In the genomic region with DNA sequence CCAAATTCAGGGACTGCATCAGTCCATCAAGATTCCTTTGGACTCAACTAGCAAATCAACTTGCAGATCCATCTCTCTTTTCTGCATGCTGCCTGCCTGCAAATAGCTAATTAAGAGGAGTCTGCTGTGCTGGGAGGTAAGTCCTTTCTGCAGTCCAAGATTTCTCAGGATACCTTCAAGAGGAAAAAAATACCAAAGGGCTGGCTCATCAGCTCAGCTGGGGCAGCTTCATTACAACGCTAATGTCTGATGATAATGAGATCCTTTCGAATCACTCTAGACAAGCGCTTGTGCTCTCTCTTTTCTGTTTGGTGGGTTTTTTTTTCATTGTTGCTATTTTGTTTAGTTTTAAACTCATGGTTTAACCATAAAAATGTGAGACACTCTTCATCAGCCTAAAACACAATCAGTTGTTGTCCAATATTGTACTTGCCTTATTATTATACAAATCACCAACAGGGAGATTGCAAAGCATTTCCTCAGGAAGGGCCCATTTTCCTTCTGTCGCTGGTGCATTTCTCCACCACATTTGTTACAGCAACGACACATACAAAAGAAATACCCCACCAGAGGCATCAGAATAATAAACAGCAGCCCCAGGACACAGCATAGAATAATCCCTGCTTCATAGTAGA, we compare ENCODE assay signal across 18 cellular contexts. TPM values are rescaled to one million over a fixed set of nuclear protein-coding genes. Genes with fewer than 3 reads are reported as not detected.
A peak's percentile ranks its signal among the peaks of the same experiment; 100 is the strongest.
DNase-seq lines count a peak whose midpoint lies in the region; ATAC-seq and TF ChIP-seq lines count a peak whose summit lies in the region.
"Had no signal": no experiment of that assay in that cellular context is flagged by ENCODE, and none has a peak within 500 bp of the region (broad histone marks: within the 10 kb centered on the region; RNA-seq: fewer than 3 reads in every experiment).

No MANE protein-coding gene starts in this region.

- H3K27me3 ChIP-seq in Caco-2 (replicated peaks; ENCODE audit: control insufficient read depth, insufficient read depth, low read length) (no peaks in the 10 kb centered on the region), Loucy (ENCODE audit: insufficient read depth, low read length, poor library complexity, severe bottlenecking) (no peaks in the 10 kb centered on the region), neuron (ENCODE audit: insufficient read depth, low read length) (no peaks in the 10 kb centered on the region)
- H3K27me3 ChIP-seq: breast epithelium, colonic mucosa had no signal

- no peak overlapping the region for H3K4me3 Mint-ChIP-seq in Caco-2 (ENCODE audit: unreplicated experiment)
- H3K4me3 Mint-ChIP-seq: activated B cell treated with CpG ODN at 0.5 μM for 24 hours; CD8-positive, alpha-beta T cell; nephron progenitor cell had no signal

- H3K27ac Mint-ChIP-seq in Caco-2 (ENCODE audit: unreplicated experiment), result no peak overlapping the region
- H3K27ac Mint-ChIP-seq: activated B cell treated with CpG ODN at 0.5 μM for 24 hours; CD8-positive, alpha-beta T cell; nephron progenitor cell had no signal

- peaks cover 11% of the 10 kb centered on the region for H3F3A ChIP-seq in Loucy (ENCODE audit: low read depth)

- TSS peak; percentile 7 for BruUV-seq in Caco-2 (replicated peaks; lab: Mats Ljungman, UMichigan)

- H3K4me1 Mint-ChIP-seq in Caco-2 (ENCODE audit: low read depth, unreplicated experiment), result peaks cover 38% of the 10 kb centered on the region
- H3K4me1 Mint-ChIP-seq: activated B cell treated with CpG ODN at 0.5 μM for 24 hours had no signal

- no peaks in the 10 kb centered on the region for H3K9me2 ChIP-seq in Loucy (replicated peaks; ENCODE audit: low read depth, low read length)

- no peak for ATAC-seq in GM18873 (IDR thresholded peaks at IDR 0.05; ENCODE audit: low FRiP score, unreplicated experiment)
- ATAC-seq: CD8-positive, alpha-beta T cell; GM12878 had no signal

- H3K4me1 ChIP-seq in Caco-2 (peaks cover 96% of the 10 kb centered on the region), Loucy (ENCODE audit: insufficient read depth, low read length, poor library complexity, severe bottlenecking) (peaks cover 61% of the 10 kb centered on the region), neuron (ENCODE audit: insufficient read depth, low read length) (peaks cover 29% of the 10 kb centered on the region)
- H3K4me1 ChIP-seq: breast epithelium, colonic mucosa had no signal

- CTCF ChIA-PET in Caco-2 (lab: Charles Lee), result no interaction called here

- H3K9ac ChIP-seq in Loucy (ENCODE audit: low read depth, low read length, poor library complexity, severe bottlenecking), result no peak overlapping the region

- H3K36me3 ChIP-seq in Caco-2 (ENCODE audit: control insufficient read depth, insufficient read depth, low read length) (0 out of 2 replicates have a peak, but pooled peaks cover 3% of the 10 kb centered on the region), Loucy (ENCODE audit: insufficient read depth, low read length) (no peaks in the 10 kb centered on the region), neuron (ENCODE audit: insufficient read depth, low read length) (peaks cover 11% of the 10 kb centered on the region)
- H3K36me3 ChIP-seq: breast epithelium, colonic mucosa had no signal

- H4K20me1 ChIP-seq in Loucy (ENCODE audit: insufficient read depth, low read length, poor library complexity, severe bottlenecking), result no peaks in the 10 kb centered on the region

- H3K36me3 Mint-ChIP-seq in Caco-2 (ENCODE audit: insufficient read depth, unreplicated experiment), result peaks cover 38% of the 10 kb centered on the region
- H3K36me3 Mint-ChIP-seq: CD8-positive, alpha-beta T cell had no signal

- no peaks in the 10 kb centered on the region for H3K79me2 ChIP-seq in Loucy (ENCODE audit: insufficient read depth, low read length)

- no peaks in the 10 kb centered on the region for H3K27me3 Mint-ChIP-seq in Caco-2 (ENCODE audit: insufficient read depth, unreplicated experiment)

- TF ChIP-seq CTCF in Caco-2 (IDR thresholded peaks at IDR 0.05; ENCODE audit: insufficient read depth in 1 of 2, low read depth in 1 of 2, low read length in 1 of 2, severe bottlenecking in 1 of 2, unreplicated experiment in 1 of 2), result no peak
- TF ChIP-seq CTCF in Loucy (conservative IDR thresholded peaks at IDR 0.05; ENCODE audit: low read length), result no peak
- no peak for TF ChIP-seq CTCF in epithelial cell of proximal tubule (conservative IDR thresholded peaks at IDR 0.05; ENCODE audit: low read depth, low read length)

- H3K4me3 ChIP-seq in Caco-2 (ENCODE audit: low read depth, low read length) (no peak overlapping the region), Loucy (ENCODE audit: low read length, poor library complexity, severe bottlenecking) (no peak overlapping the region), epithelial cell of proximal tubule (ENCODE audit: low read depth, low read length) (no peak overlapping the region), neuron (ENCODE audit: low read length) (no peak overlapping the region)
- H3K4me3 ChIP-seq: breast epithelium, colonic mucosa, GM12878 had no signal

- H3K9me3 ChIP-seq in Caco-2 (no peaks in the 10 kb centered on the region), Loucy (ENCODE audit: insufficient read depth, low read depth, low read length) (no peaks in the 10 kb centered on the region), neuron (ENCODE audit: low read length) (no peaks in the 10 kb centered on the region)
- H3K9me3 ChIP-seq: breast epithelium, colonic mucosa had no signal

- POLR2A ChIA-PET in Caco-2 (lab: Charles Lee), result no interaction called here

- no peaks in the 10 kb centered on the region for H3K9me3 Mint-ChIP-seq in Caco-2 (ENCODE audit: unreplicated experiment)
- H3K9me3 Mint-ChIP-seq: activated B cell treated with CpG ODN at 0.5 μM for 24 hours; CD8-positive, alpha-beta T cell; nephron progenitor cell had no signal

- intact Hi-C loops in Caco-2 (cut with micrococcal nuclease; ENCODE audit: unreplicated experiment), result no loop called here

- H2AFZ ChIP-seq in Loucy (ENCODE audit: low read length) (peak overlapping the region; percentile 26; the same call in 1 of the 2 replicates), neuron (ENCODE audit: low read depth, low read length) (peak overlapping the region; percentile 41)

- H3K4me2 ChIP-seq in Loucy (ENCODE audit: low read depth, low read length, poor library complexity, severe bottlenecking), result peak overlapping the region; percentile 83

- no peak for DNase-seq in Caco-2
- peak; percentile 52 for DNase-seq in epithelial cell of proximal tubule (ENCODE audit: low read depth)
- DNase-seq in OCI-M2 (lab: John Stamatoyannopoulos, UW; ENCODE audit: unreplicated experiment), result no peak
- no peak for DNase-seq in superior temporal gyrus (ENCODE audit: extremely low spot score)
- no peak for DNase-seq in NCI-H2227 (lab: John Stamatoyannopoulos, UW; ENCODE audit: unreplicated experiment)
- DNase-seq: activated B cell treated with CpG ODN at 0.5 μM for 24 hours; activated CD4-positive, alpha-beta T cell treated with anti-CD3 and anti-CD28 coated beads, Interleukin-2, amount 50 U/mL, for 48 hours; activated effector memory CD4-positive, alpha-beta T cell treated with anti-CD3 and anti-CD28 coated beads, Interleukin-2, amount 50 U/mL, for 16 hours; CD8-positive, alpha-beta T cell; colonic mucosa; NCI-H2081 treated with DMSO at 0.1 percent for 48 hours; NCI-H524 treated with DMSO at 0.1 percent for 48 hours; nephron progenitor cell had no signal

RNA-seq across cellular contexts. Expression of gene PROM1, which starts 50.8 kb away (rescaled TPM):
- total RNA-seq in Caco-2 (2022) (193 and 196 TPM in 2 replicates), epithelial cell of proximal tubule (41.9 and 69.6 TPM in 2 replicates)
- total RNA-seq: activated B cell treated with CpG ODN at 0.5 μM for 24 hours; CD8-positive, alpha-beta T cell had no signal
